ENCODE assay signal across 26 cellular contexts in genomic region chr1:189158155-189158554, GRCh38.
"Had no signal": no experiment of that assay in that cellular context is flagged by ENCODE, and none has a peak within 500 bp of the region (broad histone marks: within the 10 kb centered on the region; RNA-seq: fewer than 3 reads in every experiment).

No MANE protein-coding gene starts in this region.

- H3K4me1 ChIP-seq: esophagus squamous epithelium, lower lobe of right lung, pancreas, right lobe of liver, stomach, thyroid gland had no signal

- DNase-seq: dermis blood vessel endothelial cell; effector memory CD4-positive, alpha-beta T cell; erythroblast; esophagus squamous epithelium; hypothalamus; immature natural killer cell; islet precursor cell; kidney glomerular epithelial cell; left ventricle myocardium superior; lower lobe of right lung; mucosa of descending colon; naive B cell; pancreas; right lobe of liver; small intestine; stimulated activated CD4-positive, alpha-beta T cell treated with anti-CD3 and anti-CD28 coated beads, Interleukin-15, amount 100 ng/mL, for 24 hours; stimulated activated CD4-positive, alpha-beta T cell treated with anti-CD3 and anti-CD28 coated beads, Interleukin-4, amount 100 ng/mL, for 1 hour; stimulated activated CD8-positive, alpha-beta memory T cell treated with anti-CD3 and anti-CD28 coated beads, Interleukin-4, amount 100 ng/mL, for 48 hours; stimulated activated naive CD4-positive, alpha-beta T cell; stomach; thyroid gland; trophoblast cell had no signal

- H3K27me3 ChIP-seq: esophagus squamous epithelium, neutrophil, pancreas, right lobe of liver, stomach, thyroid gland had no signal

- H3K27ac ChIP-seq: coronary artery, esophagus squamous epithelium, lower lobe of right lung, neutrophil, pancreas, right lobe of liver, stomach, thyroid gland had no signal

- H3K9me3 ChIP-seq: esophagus squamous epithelium, lower lobe of right lung, mucosa of descending colon, neutrophil, pancreas, right lobe of liver, stomach, thyroid gland had no signal

- H3K36me3 ChIP-seq: esophagus squamous epithelium, lower lobe of right lung, neutrophil, pancreas, right lobe of liver, stomach, thyroid gland had no signal

- H3K4me3 ChIP-seq: coronary artery, esophagus squamous epithelium, lower lobe of right lung, mucosa of descending colon, pancreas, right lobe of liver, stomach, thyroid gland had no signal

- FAIRE-seq: frontal cortex, pancreas, small intestine had no signal

- ATAC-seq: left ventricle myocardium superior; lower lobe of right lung; mucosa of descending colon; natural killer cell treated with Interleukin-12 subunit alpha and Interleukin-12 subunit beta and Interleukin-15 and Interleukin-18, amount 100 ng/mL, for 72 hours; pancreas; right lobe of liver had no signal
